In genomic region chr2:130203150-130203549, GRCh38 we compare ENCODE assay signal across 3 cellular contexts. TPM values are rescaled to one million over a fixed set of nuclear protein-coding genes. Genes with fewer than 3 reads are reported as not detected.
"Had no signal": no experiment of that assay in that cellular context is flagged by ENCODE, and none has a peak within 500 bp of the region (broad histone marks: within the 10 kb centered on the region; RNA-seq: fewer than 3 reads in every experiment).

No MANE protein-coding gene starts in this region.

RNA-seq across cellular contexts. Expression of gene TUBA3E, which starts 4.9 kb away (rescaled TPM):
- total RNA-seq: IMR-90, M059J, SJSA1 had no signal
- polyA plus RNA-seq: IMR-90 had no signal
